Comparison of ENCODE assay signal across 19 cellular contexts in the genomic region with DNA sequence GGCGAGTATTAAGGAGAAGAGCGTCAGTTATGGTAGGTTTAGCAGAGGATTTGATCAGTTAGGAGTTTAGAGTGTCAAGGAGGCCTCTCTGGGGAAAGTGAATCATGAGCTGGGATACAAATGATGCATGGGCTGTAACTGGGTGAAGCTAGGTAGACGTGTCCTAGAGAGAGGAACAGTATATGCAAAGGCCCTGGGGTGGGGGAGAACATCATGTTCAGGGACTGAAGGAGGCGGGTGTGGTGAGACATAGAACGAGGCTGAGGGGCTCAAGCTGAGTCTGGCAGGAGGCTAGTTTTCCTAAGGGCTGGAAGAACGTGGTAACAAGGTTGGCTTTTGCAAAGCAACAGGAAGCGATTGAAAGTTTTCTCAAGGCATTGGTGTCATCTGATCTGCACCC. TPM values are rescaled to one million over a fixed set of nuclear protein-coding genes. Genes with fewer than 3 reads are reported as not detected.
DNase-seq lines count a peak whose midpoint lies in the region; ATAC-seq, FAIRE-seq and TF ChIP-seq lines count a peak whose summit lies in the region.
"Had no signal": no experiment of that assay in that cellular context is flagged by ENCODE, and none has a peak within 500 bp of the region (broad histone marks: within the 10 kb centered on the region; RNA-seq: fewer than 3 reads in every experiment).

No MANE protein-coding gene starts in this region.

- H3K4ac ChIP-seq in mesenchymal stem cell (ENCODE audit: low read depth in 1 of 2, low read length in 2 of 2): no peak overlapping the region

- H3K9ac ChIP-seq in mesenchymal stem cell (ENCODE audit: low read length) (no peak overlapping the region), kidney (ENCODE audit: low read length in 2 of 2) (no peak overlapping the region)
- H3K9ac ChIP-seq: BLaER1 had no signal

- DNase-seq in cardiac septum (ENCODE audit: low spot score) (peak; percentile 33), Right ventricle myocardium inferior (ENCODE audit: missing footprints) (no peak), T-helper 17 cell (no peak), mesenchymal stem cell (no peak), thyroid gland (no peak), NCI-H187 treated with DMSO at 0.1 percent for 48 hours (lab: John Stamatoyannopoulos, UW) (no peak), kidney (no peak), NCI-H2081 (lab: John Stamatoyannopoulos, UW) (no peak)
- DNase-seq: DMS 273 treated with DMSO at 0.1 percent for 48 hours, GOT3, Kasumi-1, NCI-H1105 treated with DMSO at 0.1 percent for 48 hours, NCI-H187, NCI-H2171 treated with DMSO at 0.1 percent for 48 hours, NCI-H82, Right ventricle myocardium superior had no signal

- no peak for FAIRE-seq in kidney (lab: Jason Lieb, UNC)

- no peak overlapping the region for H3K18ac ChIP-seq in mesenchymal stem cell (ENCODE audit: low read depth in 1 of 2, low read length in 2 of 2)

- H2BK5ac ChIP-seq in mesenchymal stem cell (ENCODE audit: low read depth, low read length, poor library complexity, severe bottlenecking): no peak overlapping the region

- no peak overlapping the region for H3K4me3 Mint-ChIP-seq in T-helper 17 cell

- H3K9me3 ChIP-seq in T-helper 17 cell (ENCODE audit: control insufficient read depth, low read length, poor library complexity, severe bottlenecking) (no peaks in the 10 kb centered on the region), mesenchymal stem cell (ENCODE audit: control insufficient read depth, low read length) (no peaks in the 10 kb centered on the region), thyroid gland (no peaks in the 10 kb centered on the region), kidney (ENCODE audit: control insufficient read depth in 1 of 2, low read length in 2 of 2) (no peaks in the 10 kb centered on the region)
- H3K9me3 ChIP-seq: BLaER1 had no signal

- H2BK12ac ChIP-seq in mesenchymal stem cell (ENCODE audit: low read length in 2 of 2): peak overlapping the region in 1 of 2 experiments; percentile 22

- H3K4me3 ChIP-seq in mesenchymal stem cell (ENCODE audit: insufficient read depth in 1 of 2, low read depth in 1 of 2, low read length in 2 of 2) (no peak overlapping the region), thyroid gland (replicated peaks in 1 of 3) (no peak overlapping the region), kidney (ENCODE audit: low read length in 2 of 2) (no peak overlapping the region)
- H3K4me3 ChIP-seq: BLaER1 had no signal

- H3K36me3 Mint-ChIP-seq in T-helper 17 cell (ENCODE audit: low read depth): peaks cover 12% of the 10 kb centered on the region

- H3K4me1 ChIP-seq in mesenchymal stem cell (ENCODE audit: control insufficient read depth, insufficient read depth, low read depth, low read length) (peaks cover 8% of the 10 kb centered on the region), thyroid gland (peaks cover 40 to 43% of the 10 kb centered on the region in 2 donors), kidney (ENCODE audit: control insufficient read depth in 1 of 2, insufficient read depth in 1 of 2, low read depth in 1 of 2, low read length in 2 of 2) (peaks cover 0 to 5% of the 10 kb centered on the region in 2 donors)

- intact Hi-C loops in cardiac septum (cut with DNase I) (no loop called here), Right ventricle myocardium inferior (cut with DNase I) (no loop called here), thyroid gland (cut with DNase I) (no loop called here), kidney (cut with DNase I) (no loop called here)

- no peak for TF ChIP-seq POLR2A in thyroid gland (IDR thresholded peaks at IDR 0.05)

- H3K14ac ChIP-seq in mesenchymal stem cell (ENCODE audit: low read length in 2 of 2): no peak overlapping the region

- TF ChIP-seq CTCF in thyroid gland (IDR thresholded peaks at IDR 0.05): no peak
- no peak for TF ChIP-seq CTCF in kidney (IDR thresholded peaks at IDR 0.05; ENCODE audit: borderline replicate concordance, extremely low read depth, insufficient read depth)

- WGBS in mesenchymal stem cell: 83% methylated on average over 7 of the region's 7 CpGs
- 91 to 93% methylated on average over 7 of the region's 7 CpGs for WGBS in thyroid gland, 2 donors

- ATAC-seq in Right ventricle myocardium inferior (no peak), T-helper 17 cell (no peak)

- no peak overlapping the region for H3K23ac ChIP-seq in mesenchymal stem cell (ENCODE audit: low read length in 2 of 2)

- H3K27ac ChIP-seq in mesenchymal stem cell (ENCODE audit: low read length, poor library complexity, severe bottlenecking): no peak overlapping the region
- peak overlapping the region in 2 of 3 donors; percentile 20 to 80 for H3K27ac ChIP-seq in thyroid gland
- no peak overlapping the region for H3K27ac ChIP-seq in kidney (ENCODE audit: low read depth in 2 of 2, low read length in 2 of 2)
- H3K27ac ChIP-seq: BLaER1 had no signal

- H4K8ac ChIP-seq in mesenchymal stem cell (ENCODE audit: low read length): no peak overlapping the region

- H2AK5ac ChIP-seq in mesenchymal stem cell (ENCODE audit: low read length, severe bottlenecking): peak overlapping the region; percentile 41

- peaks cover 17% of the 10 kb centered on the region for H3K79me1 ChIP-seq in mesenchymal stem cell (replicated peaks; ENCODE audit: low read length, poor library complexity, severe bottlenecking)

- no peak overlapping the region for H2AFZ ChIP-seq in mesenchymal stem cell (ENCODE audit: low read depth, low read length)

- H3K36me3 ChIP-seq in mesenchymal stem cell (ENCODE audit: control insufficient read depth in 1 of 2, insufficient read depth in 2 of 2, low read depth in 1 of 2, low read length in 2 of 2): peaks cover 0 to 5% of the 10 kb centered on the region in 2 experiments
- H3K36me3 ChIP-seq in thyroid gland: peaks cover 0 to under 1% of the 10 kb centered on the region in 2 donors
- no peaks in the 10 kb centered on the region for H3K36me3 ChIP-seq in kidney (ENCODE audit: control insufficient read depth in 1 of 2, insufficient read depth in 2 of 2, low read length in 2 of 2)

- peaks cover 17% of the 10 kb centered on the region for H3K4me1 Mint-ChIP-seq in T-helper 17 cell

- peak overlapping the region; percentile 78 for H3K27ac Mint-ChIP-seq in T-helper 17 cell

- H3K27me3 ChIP-seq in mesenchymal stem cell (ENCODE audit: control insufficient read depth in 1 of 2, insufficient read depth in 1 of 2, low read length in 2 of 2) (no peaks in the 10 kb centered on the region), thyroid gland (no peaks in the 10 kb centered on the region)
- H3K27me3 ChIP-seq: BLaER1 had no signal

- no peak overlapping the region for H4K91ac ChIP-seq in mesenchymal stem cell (ENCODE audit: low read length)

- H3K27me3 Mint-ChIP-seq in T-helper 17 cell: no peaks in the 10 kb centered on the region

- H2BK120ac ChIP-seq in mesenchymal stem cell (ENCODE audit: low read depth, low read length): no peak overlapping the region

- no peak overlapping the region for H3K4me2 ChIP-seq in mesenchymal stem cell (ENCODE audit: low read length, poor library complexity, severe bottlenecking)
- H3K4me2 ChIP-seq: BLaER1 had no signal

- no peak overlapping the region for H2BK15ac ChIP-seq in mesenchymal stem cell (ENCODE audit: low read depth, poor library complexity, severe bottlenecking)

RNA-seq across cellular contexts. Expression of a gene that starts 10.5 kb away (rescaled TPM):
- total RNA-seq in cardiac septum: 3.6 TPM
- 3.5 TPM for total RNA-seq in Right ventricle myocardium inferior
- 10 to 100 TPM in 1 of 2 donors, 1 to 10 TPM in 1; 9.4 to 11.5 TPM for total RNA-seq in T-helper 17 cell
- 9.6 TPM for polyA plus RNA-seq in mesenchymal stem cell (2013, experiment 1 of 2)
- 9.1 TPM for polyA plus RNA-seq in mesenchymal stem cell (2013, experiment 2 of 2)
- total RNA-seq in thyroid gland: 10 to 100 TPM in 3 of 4 donors, 1 to 10 TPM in 1; 7.0 to 18.3 (median 13.0) TPM
- total RNA-seq in kidney: 11.3 TPM
- polyA plus RNA-seq in kidney (ENCODE audit: insufficient read depth, low read depth, low replicate concordance): 6.2 TPM

RNA-seq across cellular contexts. Expression of a gene that starts 34.0 kb away (rescaled TPM):
- total RNA-seq in cardiac septum (64.6 TPM), Right ventricle myocardium inferior (58.0 TPM), T-helper 17 cell (100 to 1,000 TPM; 101 to 102 TPM), thyroid gland (100 to 1,000 TPM; 193 to 223 (median 200) TPM), kidney (103 TPM)
- polyA plus RNA-seq in mesenchymal stem cell (2013, experiment 1 of 2): 280 TPM
- polyA plus RNA-seq in mesenchymal stem cell (2013, experiment 2 of 2): 328 TPM
- 215 TPM for polyA plus RNA-seq in kidney (ENCODE audit: insufficient read depth, low read depth, low replicate concordance)

RNA-seq across cellular contexts. Expression of a gene that starts 36.0 kb away (rescaled TPM):
- total RNA-seq in cardiac septum (not detected), Right ventricle myocardium inferior (not detected), T-helper 17 cell (not detected), thyroid gland (not detected), kidney (not detected)
- polyA plus RNA-seq in mesenchymal stem cell (2013, experiment 1 of 2): not detected
- polyA plus RNA-seq in mesenchymal stem cell (2013, experiment 2 of 2): not detected
- not detected for polyA plus RNA-seq in kidney (ENCODE audit: insufficient read depth, low read depth, low replicate concordance)
- total RNA-seq: Daoy, NCI-H460, Right ventricle myocardium superior had no signal

Comparison
In these comparisons a context has a peak if more than half of its experiments do, and no peak if none do; other contexts are left out.
1. H3K27ac ChIP-seq: peak in thyroid gland (2 of 3); none in mesenchymal stem cell (single experiment) and kidney (0 of 2).